ENCODE assay signal across 8 cellular contexts in the genomic region with DNA sequence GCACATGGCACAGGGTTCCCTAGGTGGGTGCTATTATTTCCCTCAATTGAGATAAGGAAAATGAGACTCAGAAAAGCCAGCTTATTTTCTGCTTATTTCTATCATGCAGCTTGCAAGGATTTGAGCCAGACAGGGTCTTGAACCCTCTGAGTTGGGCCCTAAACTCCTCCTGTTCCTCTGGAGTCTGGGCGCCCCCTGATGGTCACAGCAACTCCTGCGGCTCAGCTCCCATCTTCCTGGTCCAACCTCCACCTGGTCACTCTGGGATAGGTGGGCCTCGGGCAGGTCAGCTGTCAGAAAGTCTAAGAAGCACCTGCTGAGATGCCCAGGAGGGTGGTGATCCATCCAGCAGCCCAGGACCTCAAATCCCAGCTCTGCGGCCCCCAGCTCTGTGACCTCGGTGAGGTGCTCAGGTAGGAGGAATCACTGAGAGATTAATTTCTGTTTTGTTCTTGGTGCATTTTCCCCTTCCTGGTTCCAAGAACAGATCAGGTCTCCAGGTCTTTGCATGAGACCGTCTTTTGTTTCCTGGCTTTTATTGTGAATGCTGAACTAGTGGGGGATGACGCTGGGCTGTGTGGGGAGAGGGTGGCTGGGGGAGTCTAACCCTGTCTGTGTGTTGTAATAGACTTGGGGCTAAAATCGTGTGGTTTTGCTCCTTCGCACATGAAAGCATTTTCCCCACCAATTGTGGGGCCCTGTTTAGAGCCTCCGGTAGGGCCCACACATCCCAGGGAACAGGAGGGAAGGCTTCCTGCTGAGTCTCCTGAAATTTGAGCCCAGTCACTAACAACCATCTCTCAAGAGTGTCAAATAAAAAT. TPM values are rescaled to one million over a fixed set of nuclear protein-coding genes. Genes with fewer than 3 reads are reported as not detected.
DNase-seq lines count a peak whose midpoint lies in the region; ATAC-seq and TF ChIP-seq lines count a peak whose summit lies in the region.

No MANE protein-coding gene starts in this region.

- H3K9me3 ChIP-seq in right atrium auricular region (no peaks in the 10 kb centered on the region), tibial artery (no peaks in the 10 kb centered on the region)

- H3K36me3 ChIP-seq in right atrium auricular region (no peaks in the 10 kb centered on the region), tibial artery (no peaks in the 10 kb centered on the region)

- H3K27ac ChIP-seq in right atrium auricular region (no peak overlapping the region), tibial artery (no peak overlapping the region)

- H3K4me3 ChIP-seq in right atrium auricular region (no peak overlapping the region), tibial artery (no peak overlapping the region)

- intact Hi-C loops in tibial artery (cut with DNase I; ENCODE audit: low total_unique reads) = no loop called here

- TF ChIP-seq POLR2A in GM18505 (IDR thresholded peaks at IDR 0.05; ENCODE audit: borderline replicate concordance, extremely low read depth, insufficient read depth, insufficient read length) = no peak

- no peak for ATAC-seq in HG03432 (IDR thresholded peaks at IDR 0.05; ENCODE audit: unreplicated experiment)
- no peak for ATAC-seq in GM18505 (IDR thresholded peaks at IDR 0.05; ENCODE audit: unreplicated experiment)

- peak; percentile 4 for DNase-seq in activated naive CD4-positive, alpha-beta T cell treated with Interleukin-2 at 50 U/mL for 16 hours
- no peak for DNase-seq in activated naive CD4-positive, alpha-beta T cell (lab: John Stamatoyannopoulos, UW)
- DNase-seq in NCI-H1105 (lab: John Stamatoyannopoulos, UW) (peak; percentile 6), UCSD-AML1 (lab: John Stamatoyannopoulos, UW; ENCODE audit: unreplicated experiment) (peak; percentile 11), right atrium auricular region (ENCODE audit: low spot score) (no peak), tibial artery (no peak)

- no peaks in the 10 kb centered on the region for H3K4me1 ChIP-seq in right atrium auricular region
- peaks cover 0 to 17% (median 15%) of the 10 kb centered on the region in 4 donors for H3K4me1 ChIP-seq in tibial artery

- TF ChIP-seq CTCF in right atrium auricular region (IDR thresholded peaks at IDR 0.05) = peak; percentile 45 to 69
- peak; percentile 46 to 51 for TF ChIP-seq CTCF in tibial artery (IDR thresholded peaks at IDR 0.05)

- H3K27me3 ChIP-seq in right atrium auricular region (no peaks in the 10 kb centered on the region), tibial artery (no peaks in the 10 kb centered on the region)

RNA-seq across cellular contexts. Expression of gene TMEM130, which starts 32.8 kb away (rescaled TPM):
- 1 to 10 TPM in 1 of 2 donors, not detected in 1; 1.1 TPM for total RNA-seq in right atrium auricular region

RNA-seq across cellular contexts. Expression of gene TRRAP, which starts 41.3 kb away (rescaled TPM):
- 10 to 100 TPM; 23.4 to 24.3 TPM for total RNA-seq in right atrium auricular region

Comparison
In these comparisons a context has a peak if more than half of its experiments do, and no peak if none do; other contexts are left out.
1. DNase-seq: peak in activated naive CD4-positive, alpha-beta T cell treated with Interleukin-2 at 50 U/mL for 16 hours (single experiment), NCI-H1105 (single experiment) and UCSD-AML1 (single experiment); none in activated naive CD4-positive, alpha-beta T cell (0 of 4), right atrium auricular region (single experiment) and tibial artery (0 of 2).